Comparison of ENCODE assay signal across 21 cellular contexts in genomic region chr16:88369447-88370008, GRCh38.
"Had no signal": no experiment of that assay in that cellular context is flagged by ENCODE, and none has a peak within 500 bp of the region (broad histone marks: within the 10 kb centered on the region; RNA-seq: fewer than 3 reads in every experiment).

No MANE protein-coding gene starts in this region.

- H3K4me3 ChIP-seq: ascending aorta, lung, ovary, smooth muscle cell, transverse colon had no signal

- H3K4me3 Mint-ChIP-seq: activated naive CD4-positive, alpha-beta T cell treated with anti-CD3 and anti-CD28 coated beads, Interleukin-2, amount 50 U/mL, for 24 hours; naive thymus-derived CD8-positive, alpha-beta T cell; stimulated activated naive B cell treated with anti-CD40 and anti-IgM and Interleukin-4, amounts not matched to agents 10 μg/mL and 1 μg/mL and 100 μg/mL, for 72 hours had no signal

- H3K4me1 ChIP-seq: ascending aorta, transverse colon had no signal

- H3K36me3 ChIP-seq: ascending aorta, brain microvascular endothelial cell, neutrophil, ovary, transverse colon had no signal

- H3K9me3 ChIP-seq: ascending aorta, neutrophil, ovary, transverse colon had no signal

- H3K36me3 Mint-ChIP-seq: activated naive CD4-positive, alpha-beta T cell treated with anti-CD3 and anti-CD28 coated beads, Interleukin-2, amount 50 U/mL, for 24 hours; naive thymus-derived CD8-positive, alpha-beta T cell; stimulated activated naive B cell treated with anti-CD40 and anti-IgM and Interleukin-4, amounts not matched to agents 10 μg/mL and 1 μg/mL and 100 μg/mL, for 72 hours had no signal

- H3K27ac Mint-ChIP-seq: activated naive CD4-positive, alpha-beta T cell treated with anti-CD3 and anti-CD28 coated beads, Interleukin-2, amount 50 U/mL, for 24 hours; naive thymus-derived CD8-positive, alpha-beta T cell; stimulated activated naive B cell treated with anti-CD40 and anti-IgM and Interleukin-4, amounts not matched to agents 10 μg/mL and 1 μg/mL and 100 μg/mL, for 72 hours had no signal

- H3K4me1 Mint-ChIP-seq: activated naive CD4-positive, alpha-beta T cell treated with anti-CD3 and anti-CD28 coated beads, Interleukin-2, amount 50 U/mL, for 24 hours; stimulated activated naive B cell treated with anti-CD40 and anti-IgM and Interleukin-4, amounts not matched to agents 10 μg/mL and 1 μg/mL and 100 μg/mL, for 72 hours had no signal

- H3K27ac ChIP-seq: ascending aorta, brain microvascular endothelial cell, neutrophil, ovary, transverse colon had no signal

- ATAC-seq: naive thymus-derived CD8-positive, alpha-beta T cell; sciatic nerve; stimulated activated naive B cell treated with anti-CD40 and anti-IgM and Interleukin-4, amounts not matched to agents 10 μg/mL and 1 μg/mL and 100 μg/mL, for 72 hours had no signal

- DNase-seq: activated CD4-positive, alpha-beta T cell treated with anti-CD3 and anti-CD28 coated beads for 1 hour; activated gamma-delta T cell treated with Interleukin-2 at 50 U/mL for 16 hours; activated T-cell treated with anti-CD3 and anti-CD28 coated beads, Interleukin-2, amount 50 U/mL, for 1 hour; brain microvascular endothelial cell; central memory CD4-positive, alpha-beta T cell; effector memory CD4-positive, alpha-beta T cell; foreskin melanocyte; hippocampal formation; naive thymus-derived CD8-positive, alpha-beta T cell; stimulated activated CD4-positive, alpha-beta T cell treated with anti-CD3 and anti-CD28 coated beads, Interleukin-2, amount 100 ng/mL, for 48 hours; stimulated activated CD8-positive, alpha-beta memory T cell treated with anti-CD3 and anti-CD28 coated beads, Interleukin-4, amount 100 ng/mL, for 48 hours; stimulated activated naive B cell treated with anti-CD40 and anti-IgM and Interleukin-4, amounts not matched to agents 10 μg/mL and 1 μg/mL and 100 μg/mL, for 72 hours; T-helper 1 cell; transverse colon had no signal

- H3K27me3 Mint-ChIP-seq: stimulated activated naive B cell treated with anti-CD40 and anti-IgM and Interleukin-4, amounts not matched to agents 10 μg/mL and 1 μg/mL and 100 μg/mL, for 72 hours had no signal

- H3K9me3 Mint-ChIP-seq: activated naive CD4-positive, alpha-beta T cell treated with anti-CD3 and anti-CD28 coated beads, Interleukin-2, amount 50 U/mL, for 24 hours; stimulated activated naive B cell treated with anti-CD40 and anti-IgM and Interleukin-4, amounts not matched to agents 10 μg/mL and 1 μg/mL and 100 μg/mL, for 72 hours had no signal

- H3K27me3 ChIP-seq: ascending aorta, brain microvascular endothelial cell, neutrophil, ovary, transverse colon had no signal
